In genomic region chr16:10668322-10669045, GRCh38 we compare ENCODE assay signal across 9 cellular contexts. TPM values are rescaled to one million over a fixed set of nuclear protein-coding genes. Genes with fewer than 3 reads are reported as not detected.
A peak's percentile ranks its signal among the peaks of the same experiment; 100 is the strongest.
DNase-seq lines count a peak whose midpoint lies in the region; ATAC-seq and TF ChIP-seq lines count a peak whose summit lies in the region.
"Had no signal": no experiment of that assay in that cellular context is flagged by ENCODE, and none has a peak within 500 bp of the region (broad histone marks: within the 10 kb centered on the region; RNA-seq: fewer than 3 reads in every experiment).

No MANE protein-coding gene starts in this region.

- no TSS peak for BruUV-seq in Panc1 (replicated peaks; lab: Mats Ljungman, UMichigan)

- H3K4me3 ChIP-seq in Panc1 (ENCODE audit: low read depth in 2 of 2, low read length in 2 of 2) (no peak overlapping the region), fibroblast of villous mesenchyme (ENCODE audit: low read depth, low read length) (no peak overlapping the region), smooth muscle cell (no peak overlapping the region), ascending aorta (no peak overlapping the region)
- H3K4me3 ChIP-seq: adrenal gland had no signal

- peak; percentile 49 for DNase-seq in AG08395 (ENCODE audit: low spot score)
- peak; percentile 7 for DNase-seq in Panc1 (ENCODE audit: low read depth, low spot score)
- DNase-seq in fibroblast of villous mesenchyme (ENCODE audit: low read depth) = no peak
- no peak for DNase-seq in smooth muscle cell (lab: John Stamatoyannopoulos, UW; ENCODE audit: unreplicated experiment)
- no peak for DNase-seq in NK-92 (lab: John Stamatoyannopoulos, UW; ENCODE audit: unreplicated experiment)
- no peak for DNase-seq in ascending aorta (ENCODE audit: low spot score in 2 of 2)

- CTCF ChIA-PET in Panc1 (lab: Charles Lee) = no interaction called here

- intact Hi-C loops in Panc1 (cut with micrococcal nuclease; ENCODE audit: unreplicated experiment) (no loop called here), ascending aorta (cut with DNase I) (no loop called here)

- in situ Hi-C loops in Panc1 (cut with HindIII; ENCODE audit: low pct_unique_long_range_greater_than_20kb, low sequenced_read_pairs) = no loop called here

- H3K36me3 ChIP-seq in Panc1 (ENCODE audit: control insufficient read depth, insufficient read depth, low read length) (no peaks in the 10 kb centered on the region), smooth muscle cell (ENCODE audit: low read depth) (no peaks in the 10 kb centered on the region), ascending aorta (no peaks in the 10 kb centered on the region)
- H3K36me3 ChIP-seq: adrenal gland had no signal

- ATAC-seq in Panc1 (peak; percentile 90), GM18861 (IDR thresholded peaks at IDR 0.05; ENCODE audit: unreplicated experiment) (no peak)

- no peak overlapping the region for H2AFZ ChIP-seq in smooth muscle cell (ENCODE audit: low read depth)

- H3F3A ChIP-seq in smooth muscle cell (ENCODE audit: low read depth) = no peaks in the 10 kb centered on the region

- H3K4me1 ChIP-seq in Panc1 (ENCODE audit: control insufficient read depth, insufficient read depth, low read length) (no peaks in the 10 kb centered on the region), smooth muscle cell (ENCODE audit: low read depth) (no peaks in the 10 kb centered on the region), ascending aorta (no peaks in the 10 kb centered on the region)
- H3K4me1 ChIP-seq: adrenal gland had no signal

- POLR2A ChIA-PET in Panc1 (lab: Charles Lee) = interaction anchor here (0.7 kb wide), 1 partner anchor 262 kb away, joined by 6 read pairs; no protein-coding TSS in a partner anchor

- H3K27me3 ChIP-seq in Panc1 (ENCODE audit: control insufficient read depth, insufficient read depth, low read length) = no peaks in the 10 kb centered on the region
- peaks cover 3% of the 10 kb centered on the region for H3K27me3 ChIP-seq in smooth muscle cell (ENCODE audit: low read depth)
- no peaks in the 10 kb centered on the region for H3K27me3 ChIP-seq in ascending aorta
- H3K27me3 ChIP-seq: adrenal gland had no signal

- no peaks in the 10 kb centered on the region for H4K20me1 ChIP-seq in smooth muscle cell (ENCODE audit: low read depth)

- H3K79me2 ChIP-seq in smooth muscle cell (ENCODE audit: low read depth) = no peaks in the 10 kb centered on the region

- H3K9ac ChIP-seq in smooth muscle cell (ENCODE audit: low read depth) = no peak overlapping the region

- TF ChIP-seq CTCF in GM12873 (IDR thresholded peaks at IDR 0.05; ENCODE audit: insufficient read depth, low read depth, low read length, missing control alignments) = peak; percentile 82
- TF ChIP-seq CTCF in Panc1 (IDR thresholded peaks at IDR 0.05) = peak; percentile 78
- peak; percentile 69 for TF ChIP-seq CTCF in fibroblast of villous mesenchyme (IDR thresholded peaks at IDR 0.05; ENCODE audit: insufficient read depth, low read depth, low read length)
- peak; percentile 16 for TF ChIP-seq CTCF in smooth muscle cell (IDR thresholded peaks at IDR 0.05; ENCODE audit: borderline replicate concordance, insufficient read depth, poor library complexity, severe bottlenecking)
- peak in 1 of 3 experiments; percentile 18 for TF ChIP-seq CTCF in ascending aorta (IDR thresholded peaks at IDR 0.05)

- no peak overlapping the region for H3K4me2 ChIP-seq in smooth muscle cell

- H3K9me3 ChIP-seq in Panc1 (ENCODE audit: control insufficient read depth, insufficient read depth, low read depth, low read length) (no peaks in the 10 kb centered on the region), smooth muscle cell (replicated peaks; ENCODE audit: low read depth) (no peaks in the 10 kb centered on the region), ascending aorta (no peaks in the 10 kb centered on the region)
- H3K9me3 ChIP-seq: adrenal gland had no signal

- 62% methylated on average over 8 of the region's 8 CpGs for WGBS in smooth muscle cell (ENCODE audit: low lambda C conversion rate)

- no peak overlapping the region for H3K27ac ChIP-seq in Panc1 (ENCODE audit: low read length)
- no peak overlapping the region for H3K27ac ChIP-seq in smooth muscle cell (ENCODE audit: low read depth)
- H3K27ac ChIP-seq in ascending aorta = no peak overlapping the region
- H3K27ac ChIP-seq: adrenal gland had no signal

RNA-seq across cellular contexts. Expression of gene TEKT5, which starts 26.2 kb away (rescaled TPM):
- not detected for total RNA-seq in Panc1 (2021; ENCODE audit: unreplicated experiment)
- polyA plus RNA-seq in Panc1 (2012; ENCODE audit: insufficient read length) = not detected
- total RNA-seq in fibroblast of villous mesenchyme = under 0.01 TPM in 1 of 2 replicates, not detected in the other
- total RNA-seq in smooth muscle cell = not detected in 2 replicates
- not detected in 2 replicates for polyA plus RNA-seq in smooth muscle cell
- not detected for total RNA-seq in ascending aorta

Comparison
In these comparisons a context has a peak if more than half of its experiments do, and no peak if none do; other contexts are left out.
1. DNase-seq: peak in AG08395 (single experiment) and Panc1 (single experiment); none in fibroblast of villous mesenchyme (single experiment), smooth muscle cell (single experiment), NK-92 (single experiment) and ascending aorta (0 of 2).